Comparison of ENCODE assay signal across 1 cellular context in genomic region chr9:129615407-129616285, GRCh38.
TF ChIP-seq lines count a peak whose summit lies in the region.

No MANE protein-coding gene starts in this region.

TF ChIP-seq in K562, 482 proteins besides CTCF, POLR2A, EP300 and RAD21:
- TF ChIP-seq SMAD2 (IDR thresholded peaks at IDR 0.05; ENCODE audit: low read depth, low read length) (no peak), ZNF174 (CRISPR knock-in tag; IDR thresholded peaks at IDR 0.05) (no peak), NCOA2 (IDR thresholded peaks at IDR 0.05; ENCODE audit: partially characterized antibody in 2 of 2) (no peak), KDM1A (IDR thresholded peaks at IDR 0.05) (0 out of 4 replicates have a peak, but pooled peaks of 1 of the 2 experiments have one; percentile 16), ZNF780A (CRISPR knock-in tag; IDR thresholded peaks at IDR 0.05) (no peak), BCOR (IDR thresholded peaks at IDR 0.05) (peak; percentile 59; the same call in 1 of the 2 replicates), RBM25 (IDR thresholded peaks at IDR 0.05; ENCODE audit: low read depth, low read length, severe bottlenecking) (peak; percentile 72), CEBPG (CRISPR knock-in tag; IDR thresholded peaks at IDR 0.05) (no peak), CEBPG (tag; conservative IDR thresholded peaks at IDR 0.05 in 1 of 2, IDR thresholded peaks at IDR 0.05 in 1 of 2) (no peak)
TF ChIP-seq in K562: peak in this region for 3.
